Comparison of ENCODE assay signal across 8 cellular contexts in the genomic region with DNA sequence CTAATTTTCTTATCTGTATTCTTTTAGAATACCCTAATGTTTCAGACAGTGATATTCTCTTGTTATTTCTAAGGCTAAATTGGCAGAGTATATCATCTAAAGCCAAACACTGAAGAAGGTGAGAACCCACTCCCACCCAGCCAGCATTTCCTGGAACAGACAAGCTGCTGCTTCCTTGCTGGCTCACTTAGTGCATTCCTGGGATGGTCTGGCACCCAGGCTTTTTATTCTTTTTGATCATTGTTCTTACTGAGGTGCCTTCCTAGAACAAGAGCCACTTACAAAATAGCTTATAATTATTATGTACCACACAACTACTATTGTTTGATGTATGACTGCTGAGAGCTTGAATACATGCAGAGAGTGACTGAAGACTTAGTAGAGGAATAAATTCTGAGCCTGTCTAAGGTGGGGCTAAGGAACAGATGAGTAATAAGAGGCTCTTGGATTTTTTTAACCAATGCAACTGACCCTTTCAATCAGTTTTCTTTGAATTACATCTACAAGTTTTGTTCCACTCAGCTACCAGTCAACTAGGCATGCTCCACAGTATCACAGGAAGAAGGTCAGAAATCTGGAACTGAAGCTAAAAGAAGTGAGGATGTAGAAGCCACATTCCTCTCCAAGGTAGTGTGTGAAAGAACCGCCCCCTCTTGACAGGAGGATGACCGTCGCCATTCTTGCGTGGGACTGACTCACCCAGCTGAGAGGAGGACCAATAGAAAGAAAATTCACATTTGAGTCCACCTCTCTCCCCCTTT. TPM values are rescaled to one million over a fixed set of nuclear protein-coding genes. Genes with fewer than 3 reads are reported as not detected.
DNase-seq lines count a peak whose midpoint lies in the region; ATAC-seq, FAIRE-seq and TF ChIP-seq lines count a peak whose summit lies in the region.

No MANE protein-coding gene starts in this region.

- H3K36me3 ChIP-seq in keratinocyte (ENCODE audit: control insufficient read depth in 2 of 2, extremely low read depth in 1 of 2, insufficient read depth in 2 of 2, low read length in 2 of 2) (peaks cover 21 to 33% of the 10 kb centered on the region in 2 experiments), transverse colon (peaks cover 0 to 57% (median 26%) of the 10 kb centered on the region in 4 donors)

- peak overlapping the region; percentile 25 for H3K4me2 ChIP-seq in keratinocyte (ENCODE audit: control insufficient read depth, extremely low read depth, insufficient read depth, low read depth, low read length)

- peaks cover 3% of the 10 kb centered on the region for H3K9me1 ChIP-seq in keratinocyte (ENCODE audit: control insufficient read depth, extremely low read depth, insufficient read depth, low read length)

- H3K27me3 Mint-ChIP-seq in activated T-cell treated with anti-CD3 and anti-CD28 coated beads, Interleukin-2, amount 50 U/mL, for 4 hours (ENCODE audit: low read depth) = no peaks in the 10 kb centered on the region
- no peaks in the 10 kb centered on the region for H3K27me3 Mint-ChIP-seq in activated naive CD8-positive, alpha-beta T cell treated with anti-CD3 and anti-CD28 coated beads, Interleukin-2, amount 50 U/mL, for 24 hours

- H4K20me1 ChIP-seq in keratinocyte (ENCODE audit: control insufficient read depth, extremely low read depth, insufficient read depth, low read length) = no peaks in the 10 kb centered on the region

- H3K4me1 Mint-ChIP-seq in activated T-cell treated with anti-CD3 and anti-CD28 coated beads, Interleukin-2, amount 50 U/mL, for 4 hours (ENCODE audit: low read depth) = peaks cover 31% of the 10 kb centered on the region
- peaks cover 37% of the 10 kb centered on the region for H3K4me1 Mint-ChIP-seq in activated naive CD8-positive, alpha-beta T cell treated with anti-CD3 and anti-CD28 coated beads, Interleukin-2, amount 50 U/mL, for 24 hours

- H2AFZ ChIP-seq in keratinocyte (ENCODE audit: control insufficient read depth, low read length) = no peak overlapping the region

- in situ Hi-C loops in transverse colon (cut with MboI; ENCODE audit: low pct_ligation_motif_present in 1 of 4, low pct_unique_long_range_greater_than_20kb in 1 of 4, low sequenced_read_pairs in 3 of 4) = no loop called here

- H3K9ac ChIP-seq in keratinocyte (ENCODE audit: control insufficient read depth, extremely low read depth, insufficient read depth, low read length) = no peak overlapping the region

- peak; percentile 43 to 55 for ATAC-seq in activated T-cell treated with anti-CD3 and anti-CD28 coated beads, Interleukin-2, amount 50 U/mL, for 4 hours
- peak; percentile 78 for ATAC-seq in activated naive CD8-positive, alpha-beta T cell treated with anti-CD3 and anti-CD28 coated beads, Interleukin-2, amount 50 U/mL, for 24 hours
- ATAC-seq in HG02759 (IDR thresholded peaks at IDR 0.05; ENCODE audit: unreplicated experiment) = no peak
- ATAC-seq in HG03342 (IDR thresholded peaks at IDR 0.05; ENCODE audit: unreplicated experiment) = no peak

- H3K27ac ChIP-seq in keratinocyte (ENCODE audit: control insufficient read depth, insufficient read depth, low read length) = peak overlapping the region; percentile 63
- peak overlapping the region; percentile 4 to 47 (median 42) for H3K27ac ChIP-seq in transverse colon

- H3K4me3 Mint-ChIP-seq in activated T-cell treated with anti-CD3 and anti-CD28 coated beads, Interleukin-2, amount 50 U/mL, for 4 hours = no peak overlapping the region
- no peak overlapping the region for H3K4me3 Mint-ChIP-seq in activated naive CD8-positive, alpha-beta T cell treated with anti-CD3 and anti-CD28 coated beads, Interleukin-2, amount 50 U/mL, for 24 hours

- FAIRE-seq in keratinocyte (lab: Jason Lieb, UNC) = peak; percentile 56

- peaks cover 39% of the 10 kb centered on the region for H3K4me1 ChIP-seq in keratinocyte (ENCODE audit: control insufficient read depth, extremely low read depth, insufficient read depth, low read length)
- H3K4me1 ChIP-seq in transverse colon = peaks cover 0 to 5% (median 0%) of the 10 kb centered on the region in 4 donors

- H3K9me3 Mint-ChIP-seq in activated T-cell treated with anti-CD3 and anti-CD28 coated beads, Interleukin-2, amount 50 U/mL, for 4 hours = no peaks in the 10 kb centered on the region
- H3K9me3 Mint-ChIP-seq in activated naive CD8-positive, alpha-beta T cell treated with anti-CD3 and anti-CD28 coated beads, Interleukin-2, amount 50 U/mL, for 24 hours = no peaks in the 10 kb centered on the region

- no peaks in the 10 kb centered on the region for H3K9me3 ChIP-seq in keratinocyte (ENCODE audit: control insufficient read depth, low read depth, low read length)
- no peaks in the 10 kb centered on the region for H3K9me3 ChIP-seq in transverse colon

- dilution Hi-C loops in keratinocyte (cut with MboI; ENCODE audit: extremely low pct_ligation_motif_present, low sequenced_read_pairs) = no loop called here

- TF ChIP-seq CTCF in keratinocyte (optimal IDR thresholded peaks at IDR 0.05 in 1 of 3, IDR thresholded peaks at IDR 0.05 in 1 of 3, conservative IDR thresholded peaks at IDR 0.05 in 1 of 3; ENCODE audit: extremely low read depth in 1 of 3, insufficient read depth in 2 of 3, low read length in 3 of 3) = no peak
- no peak for TF ChIP-seq CTCF in transverse colon (IDR thresholded peaks at IDR 0.05)

- no peak overlapping the region for H3K4me3 ChIP-seq in keratinocyte (ENCODE audit: control insufficient read depth in 2 of 3, extremely low read depth in 1 of 3, insufficient read depth in 2 of 3, low read depth in 1 of 3, low read length in 3 of 3)
- H3K4me3 ChIP-seq in transverse colon = no peak overlapping the region

- no peak for TF ChIP-seq EP300 in transverse colon (IDR thresholded peaks at IDR 0.05; ENCODE audit: low read depth)

- H3K36me3 Mint-ChIP-seq in activated T-cell treated with anti-CD3 and anti-CD28 coated beads, Interleukin-2, amount 50 U/mL, for 4 hours (ENCODE audit: insufficient read depth) = peaks cover 49% of the 10 kb centered on the region
- peaks cover 42% of the 10 kb centered on the region for H3K36me3 Mint-ChIP-seq in activated naive CD8-positive, alpha-beta T cell treated with anti-CD3 and anti-CD28 coated beads, Interleukin-2, amount 50 U/mL, for 24 hours (ENCODE audit: low read depth)

- intact Hi-C loops in transverse colon (cut with DNase I; ENCODE audit: low total_unique reads) = no loop called here

- no peaks in the 10 kb centered on the region for H3K79me2 ChIP-seq in keratinocyte (ENCODE audit: control insufficient read depth, insufficient read depth, low read length)

- no peaks in the 10 kb centered on the region for H3K27me3 ChIP-seq in keratinocyte (ENCODE audit: control insufficient read depth, extremely low read depth, insufficient read depth, low read length)
- no peaks in the 10 kb centered on the region for H3K27me3 ChIP-seq in transverse colon

- TF ChIP-seq POLR2A in transverse colon (IDR thresholded peaks at IDR 0.05) = no peak

- DNase-seq in activated T-cell treated with anti-CD3 and anti-CD28 coated beads, Interleukin-2, amount 50 U/mL, for 4 hours = no peak
- no peak for DNase-seq in activated T-cell treated with anti-CD3 and anti-CD28 coated beads, Interleukin-2, amount 50 U/mL, for 48 hours
- peak; percentile 22 for DNase-seq in activated naive CD8-positive, alpha-beta T cell treated with anti-CD3 and anti-CD28 coated beads, Interleukin-2, amount 50 U/mL, for 24 hours
- DNase-seq in keratinocyte (ENCODE audit: low read depth, low spot score) (no peak), transverse colon (no peak), NCI-H2171 treated with DMSO at 0.1 percent for 48 hours (lab: John Stamatoyannopoulos, UW) (no peak)

- peak overlapping the region; percentile 73 for H3K27ac Mint-ChIP-seq in activated naive CD8-positive, alpha-beta T cell treated with anti-CD3 and anti-CD28 coated beads, Interleukin-2, amount 50 U/mL, for 24 hours

- WGBS in transverse colon (ENCODE audit: low coverage in 1 of 2), 2 donors = 76% methylated on average over 4 of the region's 4 CpGs

RNA-seq across cellular contexts. Expression of a gene that starts 30.1 kb away (rescaled TPM):
- under 1 TPM in 1 of 3 donors, not detected in 2; 0.05 TPM for total RNA-seq in activated T-cell treated with anti-CD3 and anti-CD28 coated beads, Interleukin-2, amount 50 U/mL, for 4 hours
- polyA plus RNA-seq in keratinocyte = 0.01 to 0.05 TPM in 2 of 3 replicates, not detected in the other
- polyA plus RNA-seq in keratinocyte (2011; ENCODE audit: low read depth) = not detected
- 0.03 TPM in 1 of 2 replicates, not detected in the other for polyA plus RNA-seq in keratinocyte (2011; cell fraction: cytosol; rRNA removed)
- not detected in 2 replicates for polyA plus RNA-seq in keratinocyte (2011; cell fraction: nucleus; rRNA removed)
- 0.08 TPM in 1 of 2 replicates, not detected in the other for polyA plus RNA-seq in keratinocyte (2012; ENCODE audit: low replicate concordance)
- not detected in 3 replicates for polyA minus RNA-seq in keratinocyte
- polyA minus RNA-seq in keratinocyte (2011; cell fraction: cytosol; rRNA and poly(A)+ RNA removed) = not detected
- polyA minus RNA-seq in keratinocyte (2011; cell fraction: nucleus; rRNA and poly(A)+ RNA removed) = not detected in 2 replicates
- total RNA-seq in transverse colon = 1 to 10 TPM in 1 of 4 donors, under 1 TPM in 2, not detected in 1; 0.27 to 1.1 (median 0.32) TPM

RNA-seq across cellular contexts. Expression of a gene that starts 53.6 kb away (rescaled TPM):
- 10 to 100 TPM; 19.6 to 21.4 (median 20.1) TPM for total RNA-seq in activated T-cell treated with anti-CD3 and anti-CD28 coated beads, Interleukin-2, amount 50 U/mL, for 4 hours
- polyA plus RNA-seq in keratinocyte = 14.1 to 18.8 TPM (median 16.7 TPM) in 3 replicates
- polyA plus RNA-seq in keratinocyte (2011; ENCODE audit: low read depth) = 7.7 TPM
- 12.2 and 12.8 TPM in 2 replicates for polyA plus RNA-seq in keratinocyte (2011; cell fraction: cytosol; rRNA removed)
- 21.2 and 24.7 TPM in 2 replicates for polyA plus RNA-seq in keratinocyte (2011; cell fraction: nucleus; rRNA removed)
- 11.4 and 16.6 TPM in 2 replicates for polyA plus RNA-seq in keratinocyte (2012; ENCODE audit: low replicate concordance)
- 7.4 to 15.6 TPM (median 7.6 TPM) in 3 replicates for polyA minus RNA-seq in keratinocyte
- polyA minus RNA-seq in keratinocyte (2011; cell fraction: cytosol; rRNA and poly(A)+ RNA removed) = 12.5 TPM
- polyA minus RNA-seq in keratinocyte (2011; cell fraction: nucleus; rRNA and poly(A)+ RNA removed) = 6.9 and 8.9 TPM in 2 replicates
- 10 to 100 TPM in 3 of 4 donors, 1 to 10 TPM in 1; 5.2 to 43.3 (median 27.3) TPM for total RNA-seq in transverse colon

Comparison
In these comparisons a context has a peak if more than half of its experiments do, and no peak if none do; other contexts are left out.
1. ATAC-seq: peak in activated T-cell treated with anti-CD3 and anti-CD28 coated beads, Interleukin-2, amount 50 U/mL, for 4 hours (2 of 2) and activated naive CD8-positive, alpha-beta T cell treated with anti-CD3 and anti-CD28 coated beads, Interleukin-2, amount 50 U/mL, for 24 hours (single experiment); none in HG02759 (single experiment) and HG03342 (single experiment).